Comparison of ENCODE assay signal across 22 cellular contexts in genomic region chr11:34408580-34409172, GRCh38.
"Had no signal": no experiment of that assay in that cellular context is flagged by ENCODE, and none has a peak within 500 bp of the region (broad histone marks: within the 10 kb centered on the region; RNA-seq: fewer than 3 reads in every experiment).

No MANE protein-coding gene starts in this region.

- H3K27ac ChIP-seq: PC-9, SK-N-MC, VCaP had no signal

- ATAC-seq: activated T-helper 17 cell treated with anti-CD3 and anti-CD28 coated beads, Interleukin-2, amount 50 U/mL, for 72 hours; T-cell had no signal

- H2AFZ ChIP-seq: PC-9 had no signal

- DNase-seq: activated CD4-positive, alpha-beta memory T cell treated with anti-CD3 and anti-CD28 coated beads, Interleukin-2, amount 10 ng/mL, durations not matched to agents 7 days and 5 days; activated CD4-positive, alpha-beta T cell treated with anti-CD3 and anti-CD28 coated beads, Interleukin-2, amount 10 ng/mL, durations not matched to agents 7 days and 5 days; activated CD4-positive, CD25-positive, alpha-beta regulatory T cell; activated gamma-delta T cell; activated naive CD4-positive, alpha-beta T cell treated with anti-CD3 and anti-CD28 coated beads for 36 hours; activated T-cell treated with anti-CD3 and anti-CD28 coated beads for 4 hours; activated T-cell treated with anti-CD3 and anti-CD28 coated beads, Interleukin-2, amount 50 U/mL, for 48 hours; amygdala; Karpas-422; NCI-H1105; NCI-H1436; NCI-H1694 treated with DMSO at 0.1 percent for 48 hours; NCI-H2081; NCI-H446; NCI-H524; PC-9; T-cell; T-helper 2 cell; T1000 had no signal

- H3K4me2 ChIP-seq: PC-9 had no signal

- H3K4me3 ChIP-seq: PC-9, SK-N-MC had no signal
